ENCODE assay signal across 1 cellular context in the genomic region with DNA sequence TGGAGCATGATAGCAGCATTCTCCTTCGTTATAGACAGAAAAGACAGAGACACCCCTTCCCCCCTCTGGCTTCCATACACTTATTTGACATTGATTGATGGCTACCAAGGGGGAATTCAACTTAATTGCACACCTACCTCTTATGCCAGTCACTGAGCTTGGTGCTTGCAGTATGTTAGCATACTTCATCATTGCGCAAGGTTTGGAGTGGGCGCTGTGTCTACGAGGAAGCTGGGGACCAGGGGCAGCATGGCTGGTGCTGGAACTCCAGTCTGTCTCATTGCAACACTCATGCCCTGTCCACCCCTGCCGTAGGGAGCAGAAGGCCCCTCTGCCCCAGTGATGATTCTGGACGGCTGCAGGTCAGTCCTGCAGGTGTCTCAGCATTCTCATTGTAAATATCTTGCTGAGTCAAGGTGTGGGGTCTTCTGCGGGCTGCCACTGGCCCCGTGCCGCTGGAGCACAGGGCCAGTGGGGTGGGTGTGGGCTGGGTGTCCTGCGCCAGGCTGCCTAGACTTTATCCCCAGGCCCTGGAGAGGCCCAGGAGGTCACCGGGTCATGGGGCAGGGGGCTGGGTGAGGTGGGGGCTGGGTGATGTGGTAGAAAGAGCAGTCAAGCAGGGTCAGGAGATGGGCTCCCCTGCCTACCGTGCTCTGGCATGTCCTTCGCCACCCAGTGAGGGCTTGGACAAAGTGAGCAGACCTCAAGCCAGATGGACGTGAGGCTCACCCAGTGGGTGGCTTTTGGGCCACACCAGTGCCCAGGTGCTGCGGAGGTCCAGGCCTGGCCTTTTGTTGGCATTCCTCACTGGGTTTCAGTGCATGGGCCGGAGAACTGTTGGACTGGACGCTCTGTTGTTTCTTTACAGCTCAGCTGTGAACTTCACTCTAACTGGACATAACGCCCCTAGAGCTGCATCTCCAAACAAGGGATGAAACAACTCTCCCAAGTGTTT.
TF ChIP-seq lines count a peak whose summit lies in the region.

No MANE protein-coding gene starts in this region.

TF ChIP-seq in HepG2, 621 proteins besides CTCF, POLR2A, EP300 and RAD21:
- TF ChIP-seq REPIN1 (CRISPR knock-in tag; IDR thresholded peaks at IDR 0.05; ENCODE audit: borderline replicate concordance, low read depth) (no peak), ZNF432 (CRISPR knock-in tag; IDR thresholded peaks at IDR 0.05; ENCODE audit: borderline replicate concordance) (no peak), CEBPB (IDR thresholded peaks at IDR 0.05; ENCODE audit: borderline replicate concordance, low read depth, low read length) (peak; percentile 85)
- TF ChIP-seq, protein P1, sequence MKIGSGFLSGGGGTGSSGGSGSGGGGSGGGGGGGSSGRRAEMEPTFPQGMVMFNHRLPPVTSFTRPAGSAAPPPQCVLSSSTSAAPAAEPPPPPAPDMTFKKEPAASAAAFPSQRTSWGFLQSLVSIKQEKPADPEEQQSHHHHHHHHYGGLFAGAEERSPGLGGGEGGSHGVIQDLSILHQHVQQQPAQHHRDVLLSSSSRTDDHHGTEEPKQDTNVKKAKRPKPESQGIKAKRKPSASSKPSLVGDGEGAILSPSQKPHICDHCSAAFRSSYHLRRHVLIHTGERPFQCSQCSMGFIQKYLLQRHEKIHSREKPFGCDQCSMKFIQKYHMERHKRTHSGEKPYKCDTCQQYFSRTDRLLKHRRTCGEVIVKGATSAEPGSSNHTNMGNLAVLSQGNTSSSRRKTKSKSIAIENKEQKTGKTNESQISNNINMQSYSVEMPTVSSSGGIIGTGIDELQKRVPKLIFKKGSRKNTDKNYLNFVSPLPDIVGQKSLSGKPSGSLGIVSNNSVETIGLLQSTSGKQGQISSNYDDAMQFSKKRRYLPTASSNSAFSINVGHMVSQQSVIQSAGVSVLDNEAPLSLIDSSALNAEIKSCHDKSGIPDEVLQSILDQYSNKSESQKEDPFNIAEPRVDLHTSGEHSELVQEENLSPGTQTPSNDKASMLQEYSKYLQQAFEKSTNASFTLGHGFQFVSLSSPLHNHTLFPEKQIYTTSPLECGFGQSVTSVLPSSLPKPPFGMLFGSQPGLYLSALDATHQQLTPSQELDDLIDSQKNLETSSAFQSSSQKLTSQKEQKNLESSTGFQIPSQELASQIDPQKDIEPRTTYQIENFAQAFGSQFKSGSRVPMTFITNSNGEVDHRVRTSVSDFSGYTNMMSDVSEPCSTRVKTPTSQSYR (CRISPR knock-in tag; IDR thresholded peaks at IDR 0.05; ENCODE audit: borderline replicate concordance) = no peak
